Comparison of ENCODE assay signal across 8 cellular contexts in the genomic region with DNA sequence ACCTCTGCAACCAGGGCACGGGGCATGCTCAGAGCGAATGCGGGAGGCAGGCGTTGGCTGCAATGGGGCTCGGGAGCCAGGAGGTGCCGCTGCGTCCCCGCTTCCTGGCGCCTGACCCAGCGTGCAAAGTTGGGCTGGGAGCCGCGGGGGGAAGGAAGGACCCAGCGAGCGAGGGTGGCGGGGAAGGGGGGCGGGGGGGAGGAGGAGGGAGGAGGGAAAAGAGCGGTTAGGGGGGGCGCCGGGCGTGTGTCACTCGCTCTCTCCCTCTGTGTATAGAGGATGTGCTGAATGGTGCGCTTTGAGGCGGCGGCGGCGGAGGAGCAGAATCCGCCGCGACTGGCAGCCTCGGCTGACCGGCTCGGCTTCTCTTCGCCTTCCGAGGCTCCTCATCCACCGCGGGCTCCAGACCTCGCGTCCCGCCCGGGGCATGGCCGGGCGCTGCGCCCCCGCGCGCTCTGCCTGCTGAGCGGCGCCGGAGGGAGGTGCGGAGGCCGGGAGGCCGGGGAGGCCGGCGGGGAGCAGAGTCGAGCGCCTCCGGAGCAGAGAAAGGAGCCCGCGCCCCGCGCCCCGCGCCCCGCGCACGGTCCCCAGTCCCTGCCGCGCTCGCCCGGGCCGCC. TPM values are rescaled to one million over a fixed set of nuclear protein-coding genes. Genes with fewer than 3 reads are reported as not detected.
DNase-seq lines count a peak whose midpoint lies in the region.

Gene PLCB1 (plus strand): TSS at position 252 of the 617 bp plus-strand sequence. CDS start 386 bp downstream, outside the sequence.

- H3K4me1 Mint-ChIP-seq in activated naive CD4-positive, alpha-beta T cell treated with anti-CD3 and anti-CD28 coated beads, Interleukin-2, amount 50 U/mL, for 24 hours = no peaks in the 10 kb centered on the region

- H3K9ac ChIP-seq in GM23248 = peak within 1 kb of the TSS; percentile 70
- no peak within 1 kb of the TSS for H3K9ac ChIP-seq in SK-N-MC (ENCODE audit: insufficient read length)

- H3K36me3 ChIP-seq in GM23248 (ENCODE audit: low read depth) = no peaks in the 10 kb centered on the region
- H3K36me3 ChIP-seq in SK-N-MC (ENCODE audit: insufficient read depth, low read length) = no peaks in the 10 kb centered on the region

- in situ Hi-C loops in GM23248 (cut with MboI) = loop anchor here (10.0 kb wide), 2 partner anchors 253 to 583 kb away; no protein-coding TSS in a partner anchor

- H3K4me1 ChIP-seq in GM23248 (ENCODE audit: insufficient read depth) = no peaks in the 10 kb centered on the region

- peaks cover 4% of the 10 kb centered on the region; the same call in 1 of the 2 replicates for H3K27me3 ChIP-seq in GM23248 (replicated peaks; ENCODE audit: insufficient read depth)

- no peaks in the 10 kb centered on the region for H3K36me3 Mint-ChIP-seq in activated naive CD4-positive, alpha-beta T cell treated with anti-CD3 and anti-CD28 coated beads, Interleukin-2, amount 50 U/mL, for 24 hours

- H3K27me3 Mint-ChIP-seq in activated naive CD4-positive, alpha-beta T cell treated with anti-CD3 and anti-CD28 coated beads, Interleukin-2, amount 50 U/mL, for 24 hours = peaks cover 19% of the 10 kb centered on the region

- H3K9me3 Mint-ChIP-seq in activated naive CD4-positive, alpha-beta T cell treated with anti-CD3 and anti-CD28 coated beads, Interleukin-2, amount 50 U/mL, for 24 hours = no peaks in the 10 kb centered on the region

- H3K27ac ChIP-seq in GM23248 (no peak within 1 kb of the TSS), SK-N-MC (no peak within 1 kb of the TSS), substantia nigra (ENCODE audit: low read depth, low read length, poor library complexity, severe bottlenecking) (no peak within 1 kb of the TSS)

- H3K9me2 ChIP-seq in GM23248 (ENCODE audit: insufficient read depth) = no peaks in the 10 kb centered on the region

- no peak within 1 kb of the TSS for H3K27ac Mint-ChIP-seq in activated naive CD4-positive, alpha-beta T cell treated with anti-CD3 and anti-CD28 coated beads, Interleukin-2, amount 50 U/mL, for 24 hours

- H3F3A ChIP-seq in GM23248 (ENCODE audit: insufficient read depth) = no peaks in the 10 kb centered on the region

- H3K9me3 ChIP-seq in GM23248 (ENCODE audit: low read depth) = no peaks in the 10 kb centered on the region
- no peaks in the 10 kb centered on the region for H3K9me3 ChIP-seq in SK-N-MC (ENCODE audit: low read depth, low read length)

- peak within 1 kb of the TSS; percentile 89 for H2AFZ ChIP-seq in GM23248

- no peaks in the 10 kb centered on the region for H4K20me1 ChIP-seq in GM23248 (ENCODE audit: insufficient read depth)

- peak within 1 kb of the TSS; percentile 69 for H3K4me3 Mint-ChIP-seq in activated naive CD4-positive, alpha-beta T cell treated with anti-CD3 and anti-CD28 coated beads, Interleukin-2, amount 50 U/mL, for 24 hours

- no peaks in the 10 kb centered on the region for H3K79me2 ChIP-seq in GM23248 (ENCODE audit: insufficient read depth)

- peak; percentile 94 for DNase-seq in DMS53 (lab: John Stamatoyannopoulos, UW)
- DNase-seq in GM23248 = peak; percentile 93
- peak; percentile 39 for DNase-seq in M059J (ENCODE audit: low read depth)
- no peak for DNase-seq in SK-N-MC (ENCODE audit: low read depth, low spot score)
- DNase-seq in glomerular endothelial cell (ENCODE audit: extremely low read depth, low read depth, low spot score) = no peak
- peak in 55 of 56 donors; percentile 33 to 93 (median 78) for DNase-seq in nucleus accumbens (lab: John Stamatoyannopoulos, UW)
- peak in 48 of 49 donors; percentile 7 to 88 (median 67) for DNase-seq in substantia nigra (lab: John Stamatoyannopoulos, UW)

- 1 to 2% methylated on average over 46 to 50 of the region's 71 CpGs for WGBS in GM23248 (ENCODE audit: low coverage in 1 of 2, low lambda C conversion rate in 2 of 2, missing lambda C conversion rate in 2 of 2), 2 experiments

- H3K4me3 ChIP-seq in GM23248 (peak within 1 kb of the TSS; percentile 79), SK-N-MC (peak within 1 kb of the TSS; percentile 68)

- H3K4me2 ChIP-seq in GM23248 (ENCODE audit: unreplicated experiment) = peak within 1 kb of the TSS; percentile 99

RNA-seq across cellular contexts. Expression of gene PLCB1, which starts in this region (rescaled TPM):
- 12.8 and 14.4 TPM in 2 replicates for total RNA-seq in GM23248 (2014; rRNA removed; shearing (Covaris generic))
- 3.7 and 5.5 TPM in 2 replicates for polyA plus RNA-seq in GM23248 (2016; fragmentation: Nextera tagmentation; extraction: Ambion mirVana)
- 0.94 and 1.5 TPM in 2 replicates for total RNA-seq in M059J (2014; rRNA removed; shearing (Covaris generic))
- total RNA-seq in glomerular endothelial cell = 15.5 and 24.4 TPM in 2 replicates

Comparison
In these comparisons a context has a peak if more than half of its experiments do, and no peak if none do; other contexts are left out.
1. DNase-seq: peak in DMS53 (single experiment), GM23248 (single experiment), M059J (single experiment), nucleus accumbens (55 of 56) and substantia nigra (48 of 49); none in SK-N-MC (single experiment) and glomerular endothelial cell (single experiment).